Comparison of ENCODE assay signal across 1 cellular context in genomic region chr9:129505270-129505881, GRCh38.
TF ChIP-seq lines count a peak whose summit lies in the region.

No MANE protein-coding gene starts in this region.

TF ChIP-seq in IMR-90, 13 proteins besides CTCF, POLR2A, EP300 and RAD21 (continued from another document):
- TF ChIP-seq ELK1 (IDR thresholded peaks at IDR 0.05; ENCODE audit: borderline replicate concordance, low read depth, low read length) (no peak), MXI1 (IDR thresholded peaks at IDR 0.05; ENCODE audit: borderline replicate concordance, low read depth, low read length) (no peak), SMC3 (IDR thresholded peaks at IDR 0.05; ENCODE audit: low read depth, low read length) (no peak), NFE2L2 (IDR thresholded peaks at IDR 0.05; ENCODE audit: low read depth, low read length) (no peak), RFX5 (IDR thresholded peaks at IDR 0.05; ENCODE audit: low read depth, low read length) (no peak), MAFK (IDR thresholded peaks at IDR 0.05; ENCODE audit: low read depth, low read length) (no peak), CEBPB (IDR thresholded peaks at IDR 0.05; ENCODE audit: low read depth, low read length) (no peak)
